In genomic region chr19:14570864-14571527, GRCh38 we compare ENCODE assay signal across 8 cellular contexts. TPM values are rescaled to one million over a fixed set of nuclear protein-coding genes. Genes with fewer than 3 reads are reported as not detected.
DNase-seq lines count a peak whose midpoint lies in the region; ATAC-seq, FAIRE-seq and TF ChIP-seq lines count a peak whose summit lies in the region.

No MANE protein-coding gene starts in this region.

- no peaks in the 10 kb centered on the region for H3K9me3 ChIP-seq in GM12878 (replicated peaks; ENCODE audit: control insufficient read depth, insufficient read depth, low read length)
- H3K9me3 ChIP-seq in lung (ENCODE audit: control insufficient read depth in 2 of 2, insufficient read depth in 1 of 2, low read length in 1 of 2) = no peaks in the 10 kb centered on the region
- no peaks in the 10 kb centered on the region for H3K9me3 ChIP-seq in transverse colon

- H3K4me1 Mint-ChIP-seq in activated T-cell treated with anti-CD3 and anti-CD28 coated beads, Interleukin-2, amount 50 U/mL, for 4 hours (ENCODE audit: low read depth) = peaks cover 39% of the 10 kb centered on the region

- H2AFZ ChIP-seq in GM12878 (ENCODE audit: control insufficient read depth, low read depth, low read length) = no peak overlapping the region

- no peaks in the 10 kb centered on the region for H3K9me3 Mint-ChIP-seq in activated T-cell treated with anti-CD3 and anti-CD28 coated beads, Interleukin-2, amount 50 U/mL, for 4 hours

- H3K4me3 ChIP-seq in GM12878 (peak overlapping the region; percentile 99), lung (peak overlapping the region; percentile 94), transverse colon (peak overlapping the region; percentile 83 to 93 (median 86))

- peak overlapping the region; percentile 97 for H3K4me3 Mint-ChIP-seq in activated T-cell treated with anti-CD3 and anti-CD28 coated beads, Interleukin-2, amount 50 U/mL, for 4 hours

- in situ Hi-C loops in GM12878 (cut with MboI) (loop anchor here (5.0 kb wide), 1 partner anchor 116 kb away; no protein-coding TSS in a partner anchor), transverse colon (cut with MboI; ENCODE audit: low pct_ligation_motif_present in 1 of 4, low pct_unique_long_range_greater_than_20kb in 1 of 4, low sequenced_read_pairs in 3 of 4) (loop anchor here (10.0 to 25.0 kb wide), 3 partner anchors 114 to 324 kb away; partner anchors contain the start of gene OR7A17 (in 1 of the 4)), GM13977 (cut with MboI; ENCODE audit: low pct_unique_long_range_greater_than_20kb, low sequenced_read_pairs, unreplicated experiment) (no loop called here)

- no TSS peak for BruUV-seq in GM12878 (replicated peaks; lab: Mats Ljungman, UMichigan)

- POLR2A ChIA-PET in GM12878 (lab: Charles Lee) = interaction anchor here (0.5 to 11.9 kb wide), 3 partner anchors 10 to 1082 kb away, joined by 4 to 190 read pairs (median 11); partner anchors contain the start of gene ZNF333

- TF ChIP-seq CTCF in GM12878 (IDR thresholded peaks at IDR 0.05 in 2 of 3, conservative IDR thresholded peaks at IDR 0.05 in 1 of 3; ENCODE audit: control insufficient read depth in 2 of 3, extremely low read depth in 1 of 3, insufficient read depth in 1 of 3, low read depth in 3 of 3, low read length in 3 of 3) = no peak
- TF ChIP-seq CTCF in lung (IDR thresholded peaks at IDR 0.05; ENCODE audit: control extremely low read depth, extremely low read depth) = no peak
- no peak for TF ChIP-seq CTCF in transverse colon (IDR thresholded peaks at IDR 0.05)
- no peak for TF ChIP-seq CTCF in GM13977 (IDR thresholded peaks at IDR 0.05; ENCODE audit: extremely low read depth, insufficient read depth, missing control alignments)

- FAIRE-seq in GM12878 (lab: Jason Lieb, UNC) = no peak

- no peaks in the 10 kb centered on the region for H3K36me3 Mint-ChIP-seq in activated T-cell treated with anti-CD3 and anti-CD28 coated beads, Interleukin-2, amount 50 U/mL, for 4 hours (ENCODE audit: insufficient read depth)

- H3K4me2 ChIP-seq in GM12878 (ENCODE audit: control insufficient read depth, insufficient read depth) = peak overlapping the region; percentile 66

- peak overlapping the region; percentile 71 for H3K9ac ChIP-seq in GM12878 (ENCODE audit: control insufficient read depth, insufficient read depth, low read length)

- no peaks in the 10 kb centered on the region for H4K20me1 ChIP-seq in GM12878 (ENCODE audit: control insufficient read depth, insufficient read depth)

- H3K27me3 Mint-ChIP-seq in activated T-cell treated with anti-CD3 and anti-CD28 coated beads, Interleukin-2, amount 50 U/mL, for 4 hours (ENCODE audit: low read depth) = no peaks in the 10 kb centered on the region

- SMC1A ChIA-PET in GM12878 (lab: Charles Lee; ENCODE audit: uncharacterized antibody, unreplicated experiment) = interaction anchor here (3.9 to 12.5 kb wide), 2 partner anchors 34 to 117 kb away, joined by 23 to 558 read pairs; partner anchors contain the start of gene ZNF333

- H3K27me3 ChIP-seq in GM12878 (replicated peaks in 1 of 2; ENCODE audit: control insufficient read depth in 2 of 2, insufficient read depth in 2 of 2, low read length in 1 of 2) (no peaks in the 10 kb centered on the region), lung (ENCODE audit: control insufficient read depth, insufficient read depth) (no peaks in the 10 kb centered on the region), transverse colon (no peaks in the 10 kb centered on the region)

- TF ChIP-seq RAD21 in GM12878 (IDR thresholded peaks at IDR 0.05; ENCODE audit: insufficient read depth, low read depth, low read length) = no peak

- intact Hi-C loops in GM12878 (cut with micrococcal nuclease; ENCODE audit: unreplicated experiment) (loop anchor here (5.0 to 10.0 kb wide), 3 partner anchors 36 to 316 kb away; partner anchors contain the start of gene OR7A17), transverse colon (cut with DNase I; ENCODE audit: low total_unique reads) (no loop called here)

- peaks cover 0 to 3% of the 10 kb centered on the region in 2 experiments; a peak in 2 of 4 replicates for H3K36me3 ChIP-seq in GM12878 (ENCODE audit: control insufficient read depth in 2 of 2, insufficient read depth in 2 of 2, low read length in 1 of 2)
- H3K36me3 ChIP-seq in lung (ENCODE audit: control insufficient read depth in 2 of 2, insufficient read depth in 2 of 2, low read length in 2 of 2) = peaks cover 0 to 13% of the 10 kb centered on the region in 2 donors
- peaks cover 0 to 6% (median 1%) of the 10 kb centered on the region in 4 donors for H3K36me3 ChIP-seq in transverse colon

- H3K4me1 ChIP-seq in GM12878 (ENCODE audit: control insufficient read depth, insufficient read depth, low read length) (peaks cover 12% of the 10 kb centered on the region), lung (ENCODE audit: control insufficient read depth in 2 of 2, insufficient read depth in 2 of 2, low read length in 2 of 2) (peaks cover 0 to 4% of the 10 kb centered on the region in 2 donors), transverse colon (peaks cover 16 to 49% (median 33%) of the 10 kb centered on the region in 4 donors)

- RAD21 ChIA-PET in GM12878 (lab: Charles Lee; ENCODE audit: unreplicated experiment) = interaction anchor here (1.6 to 13.6 kb wide), 2 partner anchors 15 to 116 kb away, joined by 3 to 593 read pairs; partner anchors contain the start of gene ZNF333

- no peak for TF ChIP-seq POLR2A in GM12878 (IDR thresholded peaks at IDR 0.05; ENCODE audit: low read depth, low read length)
- TF ChIP-seq POLR2A in transverse colon (IDR thresholded peaks at IDR 0.05) = no peak

- peak overlapping the region; percentile 93 for H3K27ac ChIP-seq in GM12878 (ENCODE audit: control insufficient read depth, insufficient read depth)
- H3K27ac ChIP-seq in lung (ENCODE audit: low read depth in 1 of 2, low read length in 1 of 2) = peak overlapping the region in 1 of 2 donors; percentile 62
- H3K27ac ChIP-seq in transverse colon = peak overlapping the region; percentile 84 to 88 (median 85)

- 57% methylated on average over 22 of the region's 22 CpGs for WGBS in GM12878 (ENCODE audit: insufficient coverage, insufficient replicate concordance, low lambda C conversion rate, missing lambda C conversion rate)
- 46 to 51% methylated on average over 22 of the region's 22 CpGs for WGBS in lung, 2 donors
- 21 to 40% methylated on average over 5 to 22 of the region's 22 CpGs for WGBS in transverse colon (ENCODE audit: low coverage in 1 of 2), 2 donors

- no peak for DNase-seq in activated T-cell treated with anti-CD3 and anti-CD28 coated beads, Interleukin-2, amount 50 U/mL, for 4 hours
- DNase-seq in activated T-cell treated with anti-CD3 and anti-CD28 coated beads, Interleukin-2, amount 50 U/mL, for 48 hours = no peak
- DNase-seq in GM12878 (ENCODE audit: low read depth, low spot score) (no peak), lung (ENCODE audit: low spot score) (no peak), transverse colon (no peak), GM13977 (ENCODE audit: low spot score) (no peak), kidney tubule cell (ENCODE audit: low spot score) (no peak), NCI-H748 treated with DMSO at 0.1 percent for 48 hours (lab: John Stamatoyannopoulos, UW) (no peak)

- TF ChIP-seq EP300 in GM12878 (IDR thresholded peaks at IDR 0.05; ENCODE audit: borderline replicate concordance in 1 of 2, control insufficient read depth in 1 of 2, low read depth in 2 of 2, low read length in 2 of 2) = no peak
- TF ChIP-seq EP300 in transverse colon (IDR thresholded peaks at IDR 0.05; ENCODE audit: low read depth) = no peak

- peaks cover 22% of the 10 kb centered on the region for H3K79me2 ChIP-seq in GM12878 (ENCODE audit: control insufficient read depth, insufficient read depth, low read length)

- CTCF ChIA-PET in GM12878 (lab: Yijun Ruan, JAX) = interaction anchor here (0.6 to 14.6 kb wide), 8 partner anchors 10 to 1480 kb away, joined by 3 to 803 read pairs (median 6); partner anchors contain the start of gene ZNF333

- ATAC-seq in activated T-cell treated with anti-CD3 and anti-CD28 coated beads, Interleukin-2, amount 50 U/mL, for 4 hours = no peak
- ATAC-seq in GM12878 (no peak), lung (ENCODE audit: insufficient read depth, low FRiP score) (no peak)

RNA-seq across cellular contexts. Expression of gene NDUFB7, which starts 0.9 kb away (rescaled TPM):
- total RNA-seq in activated T-cell treated with anti-CD3 and anti-CD28 coated beads, Interleukin-2, amount 50 U/mL, for 4 hours = 100 to 1,000 TPM; 161 to 213 (median 175) TPM
- 10.7 and 13.1 TPM in 2 replicates for total RNA-seq in GM12878 (2013; cell fraction: nucleolus; rRNA removed)
- total RNA-seq in GM12878 (2014; rRNA removed) (366 and 434 TPM in 2 replicates), GM12878 (2014; rRNA removed; fragmentation: Illumina TruSeq; extraction: Trizol) (76.1 and 95.5 TPM in 2 replicates), GM12878 (2021) (220 and 223 TPM in 2 replicates), lung (100 to 1,000 TPM; 105 to 192 TPM), transverse colon (100 to 1,000 TPM; 380 to 710 (median 454) TPM)
- polyA plus RNA-seq in GM12878 (2011; ENCODE audit: low read depth) = 28.6 TPM
- polyA plus RNA-seq in GM12878 (2011; rRNA removed) (36.6 and 145 TPM in 2 replicates), GM12878 (2014; fragmentation: Illumina TruSeq; extraction: Trizol) (1.2 and 20.2 TPM in 2 replicates), GM12878 (2014; fragmentation: Nextera tagmentation; extraction: Ambion mirVana) (10 to 100 TPM; 14.6 to 72.4 TPM), GM12878 (2014; rRNA removed) (480 and 530 TPM in 2 replicates), GM12878 (2016; fragmentation: Nextera tagmentation; extraction: Ambion mirVana) (100 to 1,000 TPM; 415 to 425 TPM), lung (100 to 1,000 TPM; 409 to 415 TPM)
- 315 and 605 TPM in 2 replicates for polyA plus RNA-seq in GM12878 (2011; cell fraction: cytosol; rRNA removed)
- polyA plus RNA-seq in GM12878 (2011; cell fraction: nucleus; rRNA removed) = 183 and 221 TPM in 2 replicates
- 141 and 142 TPM in 2 replicates for polyA plus RNA-seq in GM12878 (2012)
- 30.6 and 79.5 TPM in 2 replicates for polyA minus RNA-seq in GM12878 (2011; rRNA and poly(A)+ RNA removed)
- polyA minus RNA-seq in GM12878 (2011; cell fraction: cytosol; rRNA and poly(A)+ RNA removed) = 49.7 and 52.9 TPM in 2 replicates
- polyA minus RNA-seq in GM12878 (2011; cell fraction: nucleus; rRNA and poly(A)+ RNA removed) = 19.3 and 21.0 TPM in 2 replicates

RNA-seq across cellular contexts. Expression of gene CLEC17A, which starts 11.9 kb away (rescaled TPM):
- 1 to 10 TPM in 2 of 3 donors, under 1 TPM in 1; 0.95 to 2.3 (median 1.3) TPM for total RNA-seq in activated T-cell treated with anti-CD3 and anti-CD28 coated beads, Interleukin-2, amount 50 U/mL, for 4 hours
- 178 and 204 TPM in 2 replicates for total RNA-seq in GM12878 (2013; cell fraction: nucleolus; rRNA removed)
- 124 and 147 TPM in 2 replicates for total RNA-seq in GM12878 (2014; rRNA removed)
- total RNA-seq in GM12878 (2014; rRNA removed; fragmentation: Illumina TruSeq; extraction: Trizol) = 109 and 116 TPM in 2 replicates
- total RNA-seq in GM12878 (2021) = 99.0 and 105 TPM in 2 replicates
- 43.1 TPM for polyA plus RNA-seq in GM12878 (2011; ENCODE audit: low read depth)
- polyA plus RNA-seq in GM12878 (2011; rRNA removed) = 92.7 and 131 TPM in 2 replicates
- polyA plus RNA-seq in GM12878 (2011; cell fraction: cytosol; rRNA removed) = 118 and 151 TPM in 2 replicates
- polyA plus RNA-seq in GM12878 (2011; cell fraction: nucleus; rRNA removed) = 93.3 and 106 TPM in 2 replicates
- 48.7 and 56.3 TPM in 2 replicates for polyA plus RNA-seq in GM12878 (2012)
- polyA plus RNA-seq in GM12878 (2014; fragmentation: Illumina TruSeq; extraction: Trizol) = 95.7 and 106 TPM in 2 replicates
- polyA plus RNA-seq in GM12878 (2014; fragmentation: Nextera tagmentation; extraction: Ambion mirVana) = 10 to 100 TPM; 12.9 to 14.9 TPM
- 101 and 102 TPM in 2 replicates for polyA plus RNA-seq in GM12878 (2014; rRNA removed)
- 10 to 100 TPM; 46.4 to 54.3 TPM for polyA plus RNA-seq in GM12878 (2016; fragmentation: Nextera tagmentation; extraction: Ambion mirVana)
- polyA minus RNA-seq in GM12878 (2011; rRNA and poly(A)+ RNA removed) = 215 and 263 TPM in 2 replicates
- polyA minus RNA-seq in GM12878 (2011; cell fraction: cytosol; rRNA and poly(A)+ RNA removed) = 40.0 and 52.2 TPM in 2 replicates
- polyA minus RNA-seq in GM12878 (2011; cell fraction: nucleus; rRNA and poly(A)+ RNA removed) = 30.3 and 34.0 TPM in 2 replicates
- 1 to 10 TPM in 1 of 2 donors, under 1 TPM in 1; 0.18 to 2.3 TPM for total RNA-seq in lung
- under 1 TPM; 0.08 to 0.45 TPM for polyA plus RNA-seq in lung
- total RNA-seq in transverse colon = 1 to 10 TPM in 1 of 4 donors, under 1 TPM in 1, not detected in 2; 0.41 to 4.9 TPM

RNA-seq across cellular contexts. Expression of gene TECR, which starts 41.6 kb away (rescaled TPM):
- 10 to 100 TPM; 92.5 to 96.3 (median 94.6) TPM for total RNA-seq in activated T-cell treated with anti-CD3 and anti-CD28 coated beads, Interleukin-2, amount 50 U/mL, for 4 hours
- total RNA-seq in GM12878 (2013; cell fraction: nucleolus; rRNA removed) = 31.1 and 32.1 TPM in 2 replicates
- total RNA-seq in GM12878 (2014; rRNA removed) (54.0 and 70.3 TPM in 2 replicates), GM12878 (2014; rRNA removed; fragmentation: Illumina TruSeq; extraction: Trizol) (36.3 TPM in 2 replicates), GM12878 (2021) (86.1 and 92.0 TPM in 2 replicates), lung (100 to 1,000 TPM in 1 of 2 donors, 10 to 100 TPM in 1; 32.7 to 153 TPM), transverse colon (100 to 1,000 TPM in 1 of 4 donors, 10 to 100 TPM in 3; 36.6 to 145 (median 69.3) TPM)
- 27.9 TPM for polyA plus RNA-seq in GM12878 (2011; ENCODE audit: low read depth)
- polyA plus RNA-seq in GM12878 (2011; rRNA removed) (12.0 and 37.4 TPM in 2 replicates), GM12878 (2014; fragmentation: Illumina TruSeq; extraction: Trizol) (27.2 and 65.9 TPM in 2 replicates), GM12878 (2014; fragmentation: Nextera tagmentation; extraction: Ambion mirVana) (10 to 100 TPM in 1 of 2 experiments, 1 to 10 TPM in 1; 9.6 to 23.9 TPM), GM12878 (2014; rRNA removed) (62.5 and 83.3 TPM in 2 replicates), GM12878 (2016; fragmentation: Nextera tagmentation; extraction: Ambion mirVana) (100 to 1,000 TPM; 148 to 157 TPM), lung (100 to 1,000 TPM in 1 of 2 donors, 10 to 100 TPM in 1; 89.1 to 193 TPM)
- 56.8 and 68.9 TPM in 2 replicates for polyA plus RNA-seq in GM12878 (2011; cell fraction: cytosol; rRNA removed)
- polyA plus RNA-seq in GM12878 (2011; cell fraction: nucleus; rRNA removed) = 130 and 132 TPM in 2 replicates
- polyA plus RNA-seq in GM12878 (2012) = 62.6 and 65.3 TPM in 2 replicates
- 38.9 and 62.4 TPM in 2 replicates for polyA minus RNA-seq in GM12878 (2011; rRNA and poly(A)+ RNA removed)
- polyA minus RNA-seq in GM12878 (2011; cell fraction: cytosol; rRNA and poly(A)+ RNA removed) = 55.6 and 60.3 TPM in 2 replicates
- 27.8 and 41.1 TPM in 2 replicates for polyA minus RNA-seq in GM12878 (2011; cell fraction: nucleus; rRNA and poly(A)+ RNA removed)

RNA-seq across cellular contexts. Expression of gene DNAJB1, which starts 52.8 kb away (rescaled TPM):
- 100 to 1,000 TPM; 119 to 128 (median 120) TPM for total RNA-seq in activated T-cell treated with anti-CD3 and anti-CD28 coated beads, Interleukin-2, amount 50 U/mL, for 4 hours
- total RNA-seq in GM12878 (2013; cell fraction: nucleolus; rRNA removed) = 20.5 and 21.0 TPM in 2 replicates
- total RNA-seq in GM12878 (2014; rRNA removed) (27.2 and 27.9 TPM in 2 replicates), GM12878 (2014; rRNA removed; fragmentation: Illumina TruSeq; extraction: Trizol) (24.7 and 26.3 TPM in 2 replicates), GM12878 (2021) (39.4 and 40.8 TPM in 2 replicates), lung (100 to 1,000 TPM; 115 to 171 TPM), transverse colon (100 to 1,000 TPM in 2 of 4 donors, 10 to 100 TPM in 2; 20.3 to 111 (median 93.8) TPM)
- polyA plus RNA-seq in GM12878 (2011; ENCODE audit: low read depth) = 16.0 TPM
- polyA plus RNA-seq in GM12878 (2011; rRNA removed) (36.8 and 45.7 TPM in 2 replicates), GM12878 (2014; fragmentation: Illumina TruSeq; extraction: Trizol) (34.9 and 38.0 TPM in 2 replicates), GM12878 (2014; fragmentation: Nextera tagmentation; extraction: Ambion mirVana) (1 to 10 TPM; 4.8 to 8.3 TPM), GM12878 (2014; rRNA removed) (31.6 and 31.9 TPM in 2 replicates), GM12878 (2016; fragmentation: Nextera tagmentation; extraction: Ambion mirVana) (10 to 100 TPM; 62.3 to 65.8 TPM), lung (10 to 100 TPM; 72.2 to 73.7 TPM)
- polyA plus RNA-seq in GM12878 (2011; cell fraction: cytosol; rRNA removed) = 45.8 and 48.4 TPM in 2 replicates
- 31.8 and 33.9 TPM in 2 replicates for polyA plus RNA-seq in GM12878 (2011; cell fraction: nucleus; rRNA removed)
- polyA plus RNA-seq in GM12878 (2012) = 24.2 and 28.9 TPM in 2 replicates
- polyA minus RNA-seq in GM12878 (2011; rRNA and poly(A)+ RNA removed) = 40.0 and 44.6 TPM in 2 replicates
- 11.1 and 16.1 TPM in 2 replicates for polyA minus RNA-seq in GM12878 (2011; cell fraction: cytosol; rRNA and poly(A)+ RNA removed)
- polyA minus RNA-seq in GM12878 (2011; cell fraction: nucleus; rRNA and poly(A)+ RNA removed) = 15.0 and 18.5 TPM in 2 replicates

Comparison
In these comparisons a context has a peak if more than half of its experiments do, and no peak if none do; other contexts are left out.
1. RNA of gene CLEC17A, which starts 11.9 kb away (total RNA-seq): 99.0 to 204 TPM in GM12878; 0.18 to 2.3 TPM in lung, 0.95 to 2.3 TPM in activated T-cell treated with anti-CD3 and anti-CD28 coated beads, Interleukin-2, amount 50 U/mL, for 4 hours and 0.41 to 4.9 TPM in transverse colon; every median in the first group is over 10 times any median in the second.
2. Peak in every context shown above with its lines, with median percentiles within 50 percentile points of each other: H3K4me3 ChIP-seq.